8 cellular contexts compared by ENCODE assay signal in genomic region chr15:40787991-40788390, GRCh38. TPM values are rescaled to one million over a fixed set of nuclear protein-coding genes. Genes with fewer than 3 reads are reported as not detected.
DNase-seq lines count a peak whose midpoint lies in the region; ATAC-seq and TF ChIP-seq lines count a peak whose summit lies in the region.
"Had no signal": no experiment of that assay in that cellular context is flagged by ENCODE, and none has a peak within 500 bp of the region (broad histone marks: within the 10 kb centered on the region; RNA-seq: fewer than 3 reads in every experiment).

No MANE protein-coding gene starts in this region.

- no peak overlapping the region for H2AFZ ChIP-seq in HCT116 (ENCODE audit: low read depth, low read length, poor library complexity, severe bottlenecking)
- no peak overlapping the region for H2AFZ ChIP-seq in PC-9

- CTCF ChIA-PET in HCT116 (lab: Charles Lee), result interaction anchor here (0.6 to 6.0 kb wide), 5 partner anchors 70 to 557 kb away, joined by 3 to 49 read pairs (median 10); partner anchors contain the start of gene VPS18
- CTCF ChIA-PET in PC-9 (lab: Charles Lee), result interaction anchor here (0.7 to 1.5 kb wide), 3 partner anchors 70 to 104 kb away, joined by 3 to 7 read pairs (median 4); no protein-coding TSS in a partner anchor

- TF ChIP-seq POLR2A in HCT116 (IDR thresholded peaks at IDR 0.05; ENCODE audit: borderline replicate concordance, extremely low read depth, insufficient read depth, insufficient read length), result no peak
- no peak for TF ChIP-seq POLR2A in adrenal gland (IDR thresholded peaks at IDR 0.05)

- H3K79me2 ChIP-seq in HCT116 (ENCODE audit: insufficient read depth, low read length) (peaks cover 36% of the 10 kb centered on the region), PC-9 (ENCODE audit: low read depth) (peaks cover 62% of the 10 kb centered on the region)

- H3K27me3 ChIP-seq in HCT116 (ENCODE audit: insufficient read depth, low read length), result no peaks in the 10 kb centered on the region
- H3K27me3 ChIP-seq in PC-9 (ENCODE audit: insufficient read depth, low read depth), result no peaks in the 10 kb centered on the region
- no peaks in the 10 kb centered on the region for H3K27me3 ChIP-seq in skeletal muscle satellite cell (ENCODE audit: control insufficient read depth, insufficient read depth, low read length)
- H3K27me3 ChIP-seq in adrenal gland, result no peaks in the 10 kb centered on the region

- DNase-seq in HCT116 (ENCODE audit: low read depth, low spot score) (no peak), PC-9 (no peak), CD1c-positive myeloid dendritic cell (ENCODE audit: extremely low spot score) (no peak), SKM-1 treated with dmso at 0.1 percent for 144 hours (lab: John Stamatoyannopoulos, UW; ENCODE audit: unreplicated experiment) (no peak), adrenal gland (no peak)
- DNase-seq: erythroblast had no signal

- H3K4me2 ChIP-seq in HCT116 (ENCODE audit: low read length) (peak overlapping the region; percentile 76), PC-9 (peak overlapping the region; percentile 68), skeletal muscle satellite cell (ENCODE audit: low read length) (peak overlapping the region; percentile 36)

- TF ChIP-seq RAD21 in HCT116 (IDR thresholded peaks at IDR 0.05; ENCODE audit: low read depth), result no peak

- intact Hi-C loops in HCT116 (cut with micrococcal nuclease) (loop anchor here (1.0 to 10.0 kb wide), 3 partner anchors 57 to 193 kb away; partner anchors contain the start of genes KNL1, SPINT1 and VPS18), PC-9 (cut with micrococcal nuclease; ENCODE audit: unreplicated experiment) (loop anchor here (1.0 kb wide), 6 partner anchors 19 to 104 kb away; partner anchors contain the start of genes C15orf62, DNAJC17 and ZFYVE19), adrenal gland (cut with DNase I) (loop anchor here in 1 of 2 donors (10.0 kb wide), 1 partner anchor 107 kb away; the partner anchor contains the start of gene VPS18)

- TF ChIP-seq CTCF in HCT116 (IDR thresholded peaks at IDR 0.05 in 2 of 3, conservative IDR thresholded peaks at IDR 0.05 in 1 of 3; ENCODE audit: borderline replicate concordance in 1 of 3, insufficient read depth in 1 of 3, low read depth in 2 of 3, low read length in 2 of 3), result no peak
- no peak for TF ChIP-seq CTCF in PC-9 (conservative IDR thresholded peaks at IDR 0.05)
- no peak for TF ChIP-seq CTCF in adrenal gland (IDR thresholded peaks at IDR 0.05)

- peaks cover 68% of the 10 kb centered on the region for H3F3A ChIP-seq in PC-9 (ENCODE audit: insufficient read depth, low read depth)

- peak overlapping the region; percentile 64 for H3K9ac ChIP-seq in HCT116 (ENCODE audit: low read length)
- H3K9ac ChIP-seq in skeletal muscle satellite cell (ENCODE audit: low read depth, low read length), result peak overlapping the region; percentile 17

- H3K9me2 ChIP-seq in HCT116 (ENCODE audit: insufficient read depth), result no peaks in the 10 kb centered on the region
- H3K9me2 ChIP-seq in PC-9 (ENCODE audit: insufficient read depth), result no peaks in the 10 kb centered on the region

- H3K27ac ChIP-seq in HCT116 (ENCODE audit: low read depth, low read length) (peak overlapping the region; percentile 99), PC-9 (peak overlapping the region; percentile 98), adrenal gland (no peak overlapping the region)

- POLR2A ChIA-PET in HCT116 (lab: Charles Lee), result interaction anchor here (0.6 to 1.9 kb wide), 10 partner anchors 9 to 444 kb away, joined by 3 to 9 read pairs (median 4); partner anchors contain the start of genes CHAC1, DNAJC17 and ZFYVE19
- POLR2A ChIA-PET in PC-9 (lab: Charles Lee; ENCODE audit: unreplicated experiment), result interaction anchor here (0.6 to 0.9 kb wide), 4 partner anchors 19 to 358 kb away, joined by 3 to 5 read pairs (median 4); partner anchors contain the start of genes DNAJC17 and SPINT1

- H3K4me1 ChIP-seq in HCT116 (ENCODE audit: control insufficient read depth in 1 of 2, insufficient read depth in 2 of 2, low read length in 2 of 2) (peaks cover 82 to 91% of the 10 kb centered on the region in 2 experiments), PC-9 (replicated peaks; ENCODE audit: insufficient read depth) (peaks cover 85% of the 10 kb centered on the region), skeletal muscle satellite cell (ENCODE audit: control insufficient read depth, insufficient read depth, low read length) (peaks cover 26% of the 10 kb centered on the region), adrenal gland (replicated peaks in 1 of 2) (peaks cover 0 to 20% of the 10 kb centered on the region in 2 donors)

- H3K9me3 ChIP-seq in HCT116 (ENCODE audit: control insufficient read depth in 1 of 2, insufficient read depth in 1 of 2, low read depth in 1 of 2, low read length in 2 of 2) (no peaks in the 10 kb centered on the region), PC-9 (ENCODE audit: insufficient read depth, low read depth) (no peaks in the 10 kb centered on the region), skeletal muscle satellite cell (replicated peaks; ENCODE audit: low read length) (no peaks in the 10 kb centered on the region), adrenal gland (replicated peaks in 1 of 3) (no peaks in the 10 kb centered on the region)

- RAD21 ChIA-PET in HCT116 (lab: Charles Lee; ENCODE audit: low non-redundant PET in 1 of 2, low total read pairs in 2 of 2, uncharacterized antibody in 2 of 2, unreplicated experiment in 2 of 2), result interaction anchor here (1.3 to 1.5 kb wide), 2 partner anchors 58 to 106 kb away, joined by 3 read pairs; partner anchors contain the start of gene VPS18 (in 1 of the 2)

- H4K20me1 ChIP-seq in HCT116 (ENCODE audit: insufficient read depth) (peaks cover 12% of the 10 kb centered on the region; the same call in 1 of the 2 replicates), PC-9 (ENCODE audit: insufficient read depth) (no peaks in the 10 kb centered on the region)

- WGBS in adrenal gland, 4 donors, result 78 to 90% (median 80%) methylated on average over 6 of the region's 6 CpGs

- H3K4me3 ChIP-seq in HCT116 (replicated peaks in 1 of 2; ENCODE audit: low read depth in 1 of 2, low read length in 2 of 2), result peak overlapping the region; percentile 21 to 47
- peak overlapping the region; percentile 39; the same call in 1 of the 2 replicates for H3K4me3 ChIP-seq in PC-9
- no peak overlapping the region for H3K4me3 ChIP-seq in skeletal muscle satellite cell (ENCODE audit: low read length)
- H3K4me3 ChIP-seq in adrenal gland, result no peak overlapping the region

- no TSS peak for BruUV-seq in HCT116 (replicated peaks; lab: Mats Ljungman, UMichigan)
- no TSS peak for BruUV-seq in PC-9 (replicated peaks; lab: Mats Ljungman, UMichigan)

- ATAC-seq in HCT116 (peak; percentile 54), esophagus mucosa (peak; percentile 12)

- H3K36me3 ChIP-seq in HCT116 (ENCODE audit: control insufficient read depth in 1 of 2, insufficient read depth in 2 of 2, low read length in 2 of 2), result no peaks in the 10 kb centered on the region
- H3K36me3 ChIP-seq in PC-9 (ENCODE audit: low read depth), result no peaks in the 10 kb centered on the region
- H3K36me3 ChIP-seq in skeletal muscle satellite cell (ENCODE audit: insufficient read depth, low read length), result peaks cover 11% of the 10 kb centered on the region
- H3K36me3 ChIP-seq in adrenal gland (replicated peaks in 1 of 2), result no peaks in the 10 kb centered on the region

TF ChIP-seq in HCT116, 20 proteins besides CTCF, POLR2A, EP300 and RAD21:
- TF ChIP-seq ZFX (IDR thresholded peaks at IDR 0.05) (0 out of 2 replicates have a peak, but pooled peaks have one; percentile 14), YY1 (IDR thresholded peaks at IDR 0.05; ENCODE audit: extremely low read depth, insufficient replicate concordance, low read depth, low read length) (no peak)

RNA-seq across cellular contexts. Expression of gene C15orf62, which starts 18.2 kb away (rescaled TPM):
- 0.10 TPM for total RNA-seq in HCT116 (2021; ENCODE audit: unreplicated experiment)
- 0.69 and 0.74 TPM in 2 replicates for polyA plus RNA-seq in HCT116 (2012)
- total RNA-seq in PC-9 (2021), result 0.23 and 0.33 TPM in 2 replicates
- 4.0 TPM for total RNA-seq in esophagus mucosa
- total RNA-seq in skeletal muscle satellite cell (2012; rRNA removed), result not detected in 2 replicates
- 1 to 10 TPM in 1 of 8 donors, under 1 TPM in 3, not detected in 4; 0.25 to 1.1 (median 0.54) TPM for total RNA-seq in adrenal gland
- under 1 TPM; 0.07 to 0.97 (median 0.27) TPM for polyA plus RNA-seq in adrenal gland

RNA-seq across cellular contexts. Expression of gene ZFYVE19, which starts 18.9 kb away (rescaled TPM):
- total RNA-seq in HCT116 (2021; ENCODE audit: unreplicated experiment) (29.1 TPM), PC-9 (2021) (32.6 and 33.1 TPM in 2 replicates), esophagus mucosa (18.4 TPM), adrenal gland (10 to 100 TPM; 11.0 to 35.1 (median 28.8) TPM)
- polyA plus RNA-seq in HCT116 (2012), result 36.0 and 37.7 TPM in 2 replicates
- total RNA-seq in skeletal muscle satellite cell (2012; rRNA removed), result 16.6 and 18.0 TPM in 2 replicates
- 10 to 100 TPM; 12.0 to 25.3 (median 24.1) TPM for polyA plus RNA-seq in adrenal gland

RNA-seq across cellular contexts. Expression of gene DNAJC17, which starts 19.3 kb away (rescaled TPM):
- total RNA-seq in HCT116 (2021; ENCODE audit: unreplicated experiment) (36.1 TPM), PC-9 (2021) (27.4 and 33.0 TPM in 2 replicates), esophagus mucosa (20.8 TPM), adrenal gland (10 to 100 TPM; 27.4 to 88.6 (median 39.4) TPM)
- 37.1 and 40.5 TPM in 2 replicates for polyA plus RNA-seq in HCT116 (2012)
- 10.7 and 13.9 TPM in 2 replicates for total RNA-seq in skeletal muscle satellite cell (2012; rRNA removed)
- 100 to 1,000 TPM in 2 of 3 donors, 10 to 100 TPM in 1; 33.0 to 174 (median 170) TPM for polyA plus RNA-seq in adrenal gland

RNA-seq across cellular contexts. Expression of gene GCHFR, which starts 24.1 kb away (rescaled TPM):
- total RNA-seq in HCT116 (2021; ENCODE audit: unreplicated experiment) (1.5 TPM), PC-9 (2021) (1.2 and 1.5 TPM in 2 replicates), esophagus mucosa (13.0 TPM), adrenal gland (10 to 100 TPM; 11.9 to 77.3 (median 20.1) TPM)
- 0.95 and 1.5 TPM in 2 replicates for polyA plus RNA-seq in HCT116 (2012)
- 0.22 and 0.25 TPM in 2 replicates for total RNA-seq in skeletal muscle satellite cell (2012; rRNA removed)
- 10 to 100 TPM in 2 of 3 donors, 1 to 10 TPM in 1; 6.1 to 27.0 (median 23.6) TPM for polyA plus RNA-seq in adrenal gland

RNA-seq across cellular contexts. Expression of gene RMDN3, which starts 32.9 kb away (rescaled TPM):
- total RNA-seq in HCT116 (2021; ENCODE audit: unreplicated experiment), result 21.5 TPM
- polyA plus RNA-seq in HCT116 (2012), result 14.1 and 16.4 TPM in 2 replicates
- total RNA-seq in PC-9 (2021), result 15.7 and 19.8 TPM in 2 replicates
- total RNA-seq in esophagus mucosa, result 21.2 TPM
- 15.0 and 19.0 TPM in 2 replicates for total RNA-seq in skeletal muscle satellite cell (2012; rRNA removed)
- total RNA-seq in adrenal gland, result 10 to 100 TPM; 25.5 to 50.1 (median 34.2) TPM
- polyA plus RNA-seq in adrenal gland, result 10 to 100 TPM; 19.2 to 45.4 (median 22.4) TPM

Comparison
In these comparisons a context has a peak if more than half of its experiments do, and no peak if none do; other contexts are left out.
1. H3K27ac ChIP-seq: peak in HCT116 (single experiment) and PC-9 (single experiment); none in adrenal gland (0 of 5).
2. H3K4me3 ChIP-seq: peak in HCT116 (2 of 2) and PC-9 (single experiment); none in skeletal muscle satellite cell (single experiment) and adrenal gland (0 of 4).
3. Peak in every context shown above with its lines, with median percentiles within 50 percentile points of each other: H3K4me2 ChIP-seq.